ENCODE assay signal across 11 cellular contexts in the genomic region with DNA sequence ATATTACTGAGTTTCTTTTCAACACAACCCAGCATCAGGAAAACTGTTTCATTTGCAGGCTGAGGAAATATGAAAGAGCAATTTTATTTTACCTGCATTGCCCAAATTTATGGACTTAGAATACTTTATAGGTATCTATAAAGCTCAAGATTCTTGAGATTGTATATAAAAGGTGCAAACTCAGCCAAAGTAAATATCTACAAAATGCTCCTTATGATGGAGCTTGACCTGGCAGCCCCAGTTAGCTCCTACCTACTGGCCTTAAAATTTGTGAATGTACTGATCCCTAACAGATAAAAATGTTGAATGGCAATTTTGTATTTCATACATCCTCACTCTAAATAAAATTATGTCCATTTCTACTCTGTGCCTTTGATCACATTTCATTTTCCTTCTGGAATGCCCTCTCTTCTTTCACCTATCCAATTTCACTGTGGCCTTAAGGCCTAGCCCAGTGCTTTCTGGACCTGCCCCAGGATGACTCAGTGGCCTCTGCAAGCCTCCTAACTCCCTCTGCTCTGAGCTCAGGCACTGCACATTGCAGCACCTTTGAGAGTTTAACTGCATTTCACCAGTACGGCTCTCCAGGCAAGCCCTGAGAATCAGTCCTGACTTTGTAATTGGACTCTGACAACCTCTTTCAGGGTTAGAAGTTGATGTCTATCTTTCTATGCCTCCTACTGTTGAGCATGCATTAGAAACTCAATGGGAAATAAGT.
DNase-seq lines count a peak whose midpoint lies in the region; ATAC-seq, FAIRE-seq and TF ChIP-seq lines count a peak whose summit lies in the region.
"Had no signal": no experiment of that assay in that cellular context is flagged by ENCODE, and none has a peak within 500 bp of the region (broad histone marks: within the 10 kb centered on the region; RNA-seq: fewer than 3 reads in every experiment).

No MANE protein-coding gene starts in this region.

- peak overlapping the region; percentile 65 to 74 for H3K27ac ChIP-seq in uterus

- no peaks in the 10 kb centered on the region for H3K36me3 Mint-ChIP-seq in MCF 10A (ENCODE audit: insufficient read depth, unreplicated experiment)

- CTCF ChIA-PET in MCF 10A (lab: Yijun Ruan, JAX) = interaction anchor here (0.7 to 1.3 kb wide), 3 partner anchors 8 to 168 kb away, joined by 3 read pairs; no protein-coding TSS in a partner anchor

- H3K9me3 ChIP-seq in uterus = no peaks in the 10 kb centered on the region

- TF ChIP-seq POLR2A in uterus (IDR thresholded peaks at IDR 0.05) = no peak

- H3K4me3 ChIP-seq in kidney epithelial cell (ENCODE audit: low read depth, low read length) = no peak overlapping the region
- H3K4me3 ChIP-seq in uterus = no peak overlapping the region

- H3K9me3 Mint-ChIP-seq in MCF 10A (ENCODE audit: unreplicated experiment) = no peaks in the 10 kb centered on the region
- H3K9me3 Mint-ChIP-seq: activated CD4-positive, alpha-beta T cell treated with anti-CD3 and anti-CD28 coated beads, Interleukin-2, amount 10 ng/mL, durations not matched to agents 7 days and 5 days had no signal

- no peaks in the 10 kb centered on the region for H3K27me3 ChIP-seq in kidney epithelial cell (ENCODE audit: control insufficient read depth, insufficient read depth, low read length)
- H3K27me3 ChIP-seq in uterus = no peaks in the 10 kb centered on the region

- no peaks in the 10 kb centered on the region for H3K36me3 ChIP-seq in kidney epithelial cell (ENCODE audit: control insufficient read depth, insufficient read depth, low read length)
- no peaks in the 10 kb centered on the region for H3K36me3 ChIP-seq in uterus

- POLR2A ChIA-PET in MCF 10A (lab: Yijun Ruan, JAX) = interaction anchor here (0.5 to 2.0 kb wide), 8 partner anchors 14 to 1108 kb away, joined by 3 to 9 read pairs (median 4); no protein-coding TSS in a partner anchor

- peaks cover 41% of the 10 kb centered on the region for H3K4me1 Mint-ChIP-seq in MCF 10A (ENCODE audit: insufficient read depth, unreplicated experiment)
- H3K4me1 Mint-ChIP-seq: activated CD4-positive, alpha-beta T cell treated with anti-CD3 and anti-CD28 coated beads, Interleukin-2, amount 10 ng/mL, durations not matched to agents 7 days and 5 days had no signal

- BruUV-seq in MCF 10A (replicated peaks; lab: Mats Ljungman, UMichigan) = no TSS peak

- H3K27ac Mint-ChIP-seq in MCF 10A (ENCODE audit: low read depth, unreplicated experiment) = peak overlapping the region; percentile 37
- H3K27ac Mint-ChIP-seq: activated CD4-positive, alpha-beta T cell treated with anti-CD3 and anti-CD28 coated beads, Interleukin-2, amount 10 ng/mL, durations not matched to agents 7 days and 5 days had no signal

- no peaks in the 10 kb centered on the region for H3K27me3 Mint-ChIP-seq in MCF 10A (ENCODE audit: insufficient read depth, unreplicated experiment)

- DNase-seq in HTR-8/SVneo (ENCODE audit: insufficient read length, low spot score) (peak; percentile 54), MCF 10A (ENCODE audit: unreplicated experiment) (peak; percentile 93), kidney epithelial cell (ENCODE audit: low read depth) (peak; percentile 66), uterus (peak; percentile 58 to 76), DMS53 (lab: John Stamatoyannopoulos, UW) (no peak)
- DNase-seq in stimulated activated CD4-positive, alpha-beta T cell treated with anti-CD3 and anti-CD28 coated beads, Interleukin-15, amount 100 ng/mL, for 24 hours = no peak
- DNase-seq: activated CD4-positive, alpha-beta T cell treated with anti-CD3 and anti-CD28 coated beads, Interleukin-2, amount 10 ng/mL, durations not matched to agents 7 days and 5 days; central memory CD4-positive, alpha-beta T cell; NCI-H82; stimulated activated CD4-positive, alpha-beta T cell treated with anti-CD3 and anti-CD28 coated beads, Interleukin-2, amount 100 ng/mL, for 24 hours had no signal

- intact Hi-C loops in MCF 10A (cut with micrococcal nuclease) = no loop called here
- intact Hi-C loops in uterus (cut with DNase I; ENCODE audit: low total_unique reads) = no loop called here

- FAIRE-seq in HTR-8/SVneo (lab: Jason Lieb, UNC) = peak; percentile 80

- no peak for ATAC-seq in GM18519 (IDR thresholded peaks at IDR 0.05; ENCODE audit: low FRiP score, unreplicated experiment)

- peak overlapping the region; percentile 10 for H3K4me3 Mint-ChIP-seq in MCF 10A (ENCODE audit: unreplicated experiment)
- H3K4me3 Mint-ChIP-seq: activated CD4-positive, alpha-beta T cell treated with anti-CD3 and anti-CD28 coated beads, Interleukin-2, amount 10 ng/mL, durations not matched to agents 7 days and 5 days had no signal

- TF ChIP-seq CTCF in MCF 10A (IDR thresholded peaks at IDR 0.05; ENCODE audit: unreplicated experiment) (no peak), kidney epithelial cell (IDR thresholded peaks at IDR 0.05; ENCODE audit: insufficient read depth, low read length, poor library complexity, severe bottlenecking) (no peak), uterus (IDR thresholded peaks at IDR 0.05) (peak in 1 of 4 experiments; percentile 17)

- H3K4me1 ChIP-seq in uterus = no peaks in the 10 kb centered on the region

Comparison
In these comparisons a context has a peak if more than half of its experiments do, and no peak if none do; other contexts are left out.
1. DNase-seq: peak in HTR-8/SVneo (single experiment), MCF 10A (single experiment), kidney epithelial cell (single experiment) and uterus (2 of 2); none in DMS53 (single experiment) and stimulated activated CD4-positive, alpha-beta T cell treated with anti-CD3 and anti-CD28 coated beads, Interleukin-15, amount 100 ng/mL, for 24 hours (single experiment).